Comparison of ENCODE assay signal across 7 cellular contexts in genomic region chrX:107054978-107055377, GRCh38.
"Had no signal": no experiment of that assay in that cellular context is flagged by ENCODE, and none has a peak within 500 bp of the region (broad histone marks: within the 10 kb centered on the region; RNA-seq: fewer than 3 reads in every experiment).

No MANE protein-coding gene starts in this region.

- H3K4me2 ChIP-seq: KMS-11 had no signal

- H3K4me3 Mint-ChIP-seq: IgD-negative memory B cell had no signal

- H3K27ac Mint-ChIP-seq: IgD-negative memory B cell had no signal

- H3K27ac ChIP-seq: HL-60, KMS-11 had no signal

- H3K27me3 Mint-ChIP-seq: IgD-negative memory B cell had no signal

- ATAC-seq: HepG2 had no signal

- H3K4me1 Mint-ChIP-seq: IgD-negative memory B cell had no signal

- FAIRE-seq: HepG2, HTR-8/SVneo had no signal

- DNase-seq: KBM-7, KG1 had no signal

- H3K9ac ChIP-seq: KMS-11 had no signal
